In the genomic region with DNA sequence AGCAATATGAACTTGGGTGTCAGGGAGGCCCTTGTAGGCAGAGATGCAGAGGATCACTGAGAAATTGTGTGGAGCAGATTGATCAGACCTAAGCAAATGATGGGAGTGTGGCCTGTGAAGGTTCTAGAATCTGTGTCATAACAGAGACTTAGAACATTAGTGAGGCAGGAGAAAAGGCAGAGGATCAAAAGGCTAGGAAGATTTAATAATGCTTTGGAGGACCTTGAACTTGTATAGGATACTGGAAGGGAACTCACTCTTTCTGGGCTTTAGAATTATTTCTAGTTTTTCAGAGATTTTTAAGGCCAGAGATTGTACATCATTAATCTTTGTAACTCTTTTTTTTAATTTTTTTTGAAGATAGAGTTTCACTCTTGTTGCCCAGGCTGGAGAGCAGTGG, we compare ENCODE assay signal across 20 cellular contexts. TPM values are rescaled to one million over a fixed set of nuclear protein-coding genes. Genes with fewer than 3 reads are reported as not detected.
A peak's percentile ranks its signal among the peaks of the same experiment; 100 is the strongest.
DNase-seq lines count a peak whose midpoint lies in the region; ATAC-seq, FAIRE-seq and TF ChIP-seq lines count a peak whose summit lies in the region.
"Had no signal": no experiment of that assay in that cellular context is flagged by ENCODE, and none has a peak within 500 bp of the region (broad histone marks: within the 10 kb centered on the region; RNA-seq: fewer than 3 reads in every experiment).

A gene with protein sequence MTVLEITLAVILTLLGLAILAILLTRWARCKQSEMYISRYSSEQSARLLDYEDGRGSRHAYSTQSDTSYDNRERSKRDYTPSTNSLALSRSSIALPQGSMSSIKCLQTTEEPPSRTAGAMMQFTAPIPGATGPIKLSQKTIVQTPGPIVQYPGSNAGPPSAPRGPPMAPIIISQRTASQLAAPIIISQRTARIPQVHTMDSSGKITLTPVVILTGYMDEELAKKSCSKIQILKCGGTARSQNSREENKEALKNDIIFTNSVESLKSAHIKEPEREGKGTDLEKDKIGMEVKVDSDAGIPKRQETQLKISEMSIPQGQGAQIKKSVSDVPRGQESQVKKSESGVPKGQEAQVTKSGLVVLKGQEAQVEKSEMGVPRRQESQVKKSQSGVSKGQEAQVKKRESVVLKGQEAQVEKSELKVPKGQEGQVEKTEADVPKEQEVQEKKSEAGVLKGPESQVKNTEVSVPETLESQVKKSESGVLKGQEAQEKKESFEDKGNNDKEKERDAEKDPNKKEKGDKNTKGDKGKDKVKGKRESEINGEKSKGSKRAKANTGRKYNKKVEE (minus strand): TSS at position 101 of the 400 bp plus-strand sequence. CDS start 197 bp downstream, outside the sequence.

- H3K4me3 Mint-ChIP-seq in activated naive CD8-positive, alpha-beta T cell, result no peak within 1 kb of the TSS
- no peak within 1 kb of the TSS for H3K4me3 Mint-ChIP-seq in activated naive CD8-positive, alpha-beta T cell treated with anti-CD3 and anti-CD28 coated beads, Interleukin-2, amount 50 U/mL, for 24 hours

- no TSS peak for BruUV-seq in OCI-LY7 (replicated peaks; lab: Mats Ljungman, UMichigan)

- no peak within 1 kb of the TSS for H3K4me3 ChIP-seq in OCI-LY7 (ENCODE audit: low read depth, low read length, poor library complexity, severe bottlenecking)
- H3K4me3 ChIP-seq in keratinocyte (ENCODE audit: control insufficient read depth in 2 of 3, extremely low read depth in 1 of 3, insufficient read depth in 2 of 3, low read depth in 1 of 3, low read length in 3 of 3), result no peak within 1 kb of the TSS
- no peak within 1 kb of the TSS for H3K4me3 ChIP-seq in spleen
- H3K4me3 ChIP-seq: SJSA1 had no signal

- H3K4me1 ChIP-seq in OCI-LY7 (ENCODE audit: insufficient read depth, low read length, poor library complexity, severe bottlenecking) (peaks cover 8% of the 10 kb centered on the region), keratinocyte (ENCODE audit: control insufficient read depth, extremely low read depth, insufficient read depth, low read length) (peaks cover 18% of the 10 kb centered on the region), spleen (no peaks in the 10 kb centered on the region)
- H3K4me1 ChIP-seq: BE2C had no signal

- H3K4me2 ChIP-seq in OCI-LY7 (ENCODE audit: low read length), result no peak within 1 kb of the TSS
- H3K4me2 ChIP-seq in keratinocyte (ENCODE audit: control insufficient read depth, extremely low read depth, insufficient read depth, low read depth, low read length), result no peak within 1 kb of the TSS
- H3K4me2 ChIP-seq: KMS-11 had no signal

- H3K27ac ChIP-seq in OCI-LY7 (ENCODE audit: low read depth, low read length, poor library complexity, severe bottlenecking), result no peak within 1 kb of the TSS
- no peak within 1 kb of the TSS for H3K27ac ChIP-seq in keratinocyte (ENCODE audit: control insufficient read depth, insufficient read depth, low read length)
- H3K27ac ChIP-seq in spleen, result no peak within 1 kb of the TSS
- H3K27ac ChIP-seq: KMS-11, SJSA1 had no signal

- CTCF ChIA-PET in OCI-LY7 (lab: Charles Lee; ENCODE audit: unreplicated experiment), result no interaction called here

- no peaks in the 10 kb centered on the region for H3K79me2 ChIP-seq in OCI-LY7 (ENCODE audit: insufficient read depth, low read depth, low read length)
- no peaks in the 10 kb centered on the region for H3K79me2 ChIP-seq in keratinocyte (ENCODE audit: control insufficient read depth, insufficient read depth, low read length)

- H4K20me1 ChIP-seq in OCI-LY7 (ENCODE audit: insufficient read depth, low read length), result no peaks in the 10 kb centered on the region
- H4K20me1 ChIP-seq in keratinocyte (ENCODE audit: control insufficient read depth, extremely low read depth, insufficient read depth, low read length), result no peaks in the 10 kb centered on the region

- no peaks in the 10 kb centered on the region for H3K36me3 Mint-ChIP-seq in activated naive CD8-positive, alpha-beta T cell
- H3K36me3 Mint-ChIP-seq in activated naive CD8-positive, alpha-beta T cell treated with anti-CD3 and anti-CD28 coated beads, Interleukin-2, amount 50 U/mL, for 24 hours (ENCODE audit: low read depth), result no peaks in the 10 kb centered on the region

- H3K9me1 ChIP-seq in keratinocyte (ENCODE audit: control insufficient read depth, extremely low read depth, insufficient read depth, low read length), result no peaks in the 10 kb centered on the region

- no peaks in the 10 kb centered on the region for H3K9me2 ChIP-seq in OCI-LY7 (ENCODE audit: insufficient read depth, low read length)

- peak within 1 kb of the TSS; percentile 56; the same call in 1 of the 2 replicates for H2AFZ ChIP-seq in OCI-LY7 (ENCODE audit: low read length)
- H2AFZ ChIP-seq in keratinocyte (ENCODE audit: control insufficient read depth, low read length), result peak within 1 kb of the TSS; percentile 27

- dilution Hi-C loops in keratinocyte (cut with MboI; ENCODE audit: extremely low pct_ligation_motif_present, low sequenced_read_pairs), result no loop called here

- H3K9me3 ChIP-seq in OCI-LY7 (ENCODE audit: low read length), result no peaks in the 10 kb centered on the region
- no peaks in the 10 kb centered on the region for H3K9me3 ChIP-seq in keratinocyte (ENCODE audit: control insufficient read depth, low read depth, low read length)
- H3K9me3 ChIP-seq in spleen, result no peaks in the 10 kb centered on the region
- H3K9me3 ChIP-seq: BE2C, SJSA1 had no signal

- no peak for FAIRE-seq in keratinocyte (lab: Jason Lieb, UNC)
- FAIRE-seq: A204.1, HTR-8/SVneo had no signal

- ATAC-seq in activated naive CD8-positive, alpha-beta T cell treated with anti-CD3 and anti-CD28 coated beads, Interleukin-2, amount 50 U/mL, for 24 hours, result no peak
- no peak for ATAC-seq in HG02970 (IDR thresholded peaks at IDR 0.05; ENCODE audit: low FRiP score, unreplicated experiment)
- ATAC-seq: Right ventricle myocardium inferior had no signal

- DNase-seq in activated naive CD8-positive, alpha-beta T cell treated with anti-CD3 and anti-CD28 coated beads, Interleukin-2, amount 50 U/mL, for 24 hours, result no peak
- DNase-seq in OCI-LY7 (ENCODE audit: low spot score), result no peak
- no peak for DNase-seq in keratinocyte (ENCODE audit: low read depth, low spot score)
- DNase-seq in GM03348 (ENCODE audit: low spot score), result no peak
- no peak for DNase-seq in spleen
- DNase-seq: BE2C, HCEC 1CT, NCI-H1105, NCI-H2081, NCI-H2171, NCI-H524 treated with DMSO at 0.1 percent for 48 hours, NCI-H82, OCI-M1 had no signal

- H3K36me3 ChIP-seq in OCI-LY7 (ENCODE audit: insufficient read depth, low read length) (no peaks in the 10 kb centered on the region), keratinocyte (ENCODE audit: control insufficient read depth in 2 of 2, extremely low read depth in 1 of 2, insufficient read depth in 2 of 2, low read length in 2 of 2) (no peaks in the 10 kb centered on the region), spleen (no peaks in the 10 kb centered on the region)
- H3K36me3 ChIP-seq: BE2C, SJSA1 had no signal

- H3K4me1 Mint-ChIP-seq in activated naive CD8-positive, alpha-beta T cell (ENCODE audit: low read depth), result no peaks in the 10 kb centered on the region
- H3K4me1 Mint-ChIP-seq in activated naive CD8-positive, alpha-beta T cell treated with anti-CD3 and anti-CD28 coated beads, Interleukin-2, amount 50 U/mL, for 24 hours, result no peaks in the 10 kb centered on the region

- no peak for TF ChIP-seq CTCF in OCI-LY7 (conservative IDR thresholded peaks at IDR 0.05; ENCODE audit: low read length)
- no peak for TF ChIP-seq CTCF in keratinocyte (optimal IDR thresholded peaks at IDR 0.05 in 1 of 3, IDR thresholded peaks at IDR 0.05 in 1 of 3, conservative IDR thresholded peaks at IDR 0.05 in 1 of 3; ENCODE audit: extremely low read depth in 1 of 3, insufficient read depth in 2 of 3, low read length in 3 of 3)
- no peak for TF ChIP-seq CTCF in spleen (IDR thresholded peaks at IDR 0.05 in 8 of 11, conservative IDR thresholded peaks at IDR 0.05 in 3 of 11)

- H3K27me3 Mint-ChIP-seq in activated naive CD8-positive, alpha-beta T cell, result peaks cover 20% of the 10 kb centered on the region
- H3K27me3 Mint-ChIP-seq in activated naive CD8-positive, alpha-beta T cell treated with anti-CD3 and anti-CD28 coated beads, Interleukin-2, amount 50 U/mL, for 24 hours, result peaks cover 27% of the 10 kb centered on the region

- peak within 1 kb of the TSS; percentile 24 for H3K27ac Mint-ChIP-seq in activated naive CD8-positive, alpha-beta T cell
- no peak within 1 kb of the TSS for H3K27ac Mint-ChIP-seq in activated naive CD8-positive, alpha-beta T cell treated with anti-CD3 and anti-CD28 coated beads, Interleukin-2, amount 50 U/mL, for 24 hours

- TF ChIP-seq POLR2A in spleen (IDR thresholded peaks at IDR 0.05), result no peak

- H3K27me3 ChIP-seq in keratinocyte (ENCODE audit: control insufficient read depth, extremely low read depth, insufficient read depth, low read length), result no peaks in the 10 kb centered on the region
- no peaks in the 10 kb centered on the region for H3K27me3 ChIP-seq in spleen (replicated peaks in 1 of 7)

- intact Hi-C loops in OCI-LY7 (cut with micrococcal nuclease; ENCODE audit: unreplicated experiment) (no loop called here), spleen (cut with DNase I; ENCODE audit: low total_unique reads) (no loop called here)

- H3K9ac ChIP-seq in keratinocyte (ENCODE audit: control insufficient read depth, extremely low read depth, insufficient read depth, low read length), result no peak within 1 kb of the TSS
- H3K9ac ChIP-seq: KMS-11 had no signal

- POLR2A ChIA-PET in OCI-LY7 (lab: Charles Lee), result no interaction called here

- no peaks in the 10 kb centered on the region for H3K9me3 Mint-ChIP-seq in activated naive CD8-positive, alpha-beta T cell (ENCODE audit: low read depth)
- no peaks in the 10 kb centered on the region for H3K9me3 Mint-ChIP-seq in activated naive CD8-positive, alpha-beta T cell treated with anti-CD3 and anti-CD28 coated beads, Interleukin-2, amount 50 U/mL, for 24 hours

RNA-seq across cellular contexts. Expression of the gene that starts here (rescaled TPM):
- total RNA-seq in OCI-LY7 (2014; rRNA removed; shearing (Covaris generic)), result not detected in 2 replicates
- not detected in 2 replicates for total RNA-seq in OCI-LY7 (2022)
- polyA plus RNA-seq in keratinocyte, result not detected in 3 replicates
- polyA plus RNA-seq in keratinocyte (2011; ENCODE audit: low read depth), result not detected
- not detected in 2 replicates for polyA plus RNA-seq in keratinocyte (2011; cell fraction: cytosol; rRNA removed)
- polyA plus RNA-seq in keratinocyte (2011; cell fraction: nucleus; rRNA removed), result not detected in 2 replicates
- not detected in 2 replicates for polyA plus RNA-seq in keratinocyte (2012; ENCODE audit: low replicate concordance)
- not detected in 3 replicates for polyA minus RNA-seq in keratinocyte
- not detected for polyA minus RNA-seq in keratinocyte (2011; cell fraction: cytosol; rRNA and poly(A)+ RNA removed)
- polyA minus RNA-seq in keratinocyte (2011; cell fraction: nucleus; rRNA and poly(A)+ RNA removed), result not detected in 2 replicates
- not detected for total RNA-seq in spleen
- polyA plus RNA-seq in spleen, result not detected
- total RNA-seq: Right ventricle myocardium inferior, SJSA1 had no signal
